15 cellular contexts compared by ENCODE assay signal in genomic region chr11:128810784-128811514, GRCh38. TPM values are rescaled to one million over a fixed set of nuclear protein-coding genes. Genes with fewer than 3 reads are reported as not detected.
"Had no signal": no experiment of that assay in that cellular context is flagged by ENCODE, and none has a peak within 500 bp of the region (broad histone marks: within the 10 kb centered on the region; RNA-seq: fewer than 3 reads in every experiment).

No MANE protein-coding gene starts in this region.

- DNase-seq: activated naive CD4-positive, alpha-beta T cell treated with anti-CD3 and anti-CD28 coated beads, Interleukin-2, amount 50 U/mL, for 16 hours; activated T-cell treated with anti-CD3 and anti-CD28 coated beads, Interleukin-2, amount 50 U/mL, for 48 hours; amygdala; hippocampal formation; kidney glomerular epithelial cell; retina; stimulated activated CD4-positive, alpha-beta T cell treated with anti-CD3 and anti-CD28 coated beads, Interleukin-15, amount 100 ng/mL, for 24 hours; stimulated activated CD4-positive, alpha-beta T cell treated with anti-CD3 and anti-CD28 coated beads, Interleukin-4, amount 100 ng/mL, for 24 hours; T1000; thyroid gland had no signal

- H3K36me3 Mint-ChIP-seq: brain, mesothelial cell of epicardium had no signal

- H3K27me3 Mint-ChIP-seq: dendritic cell treated with granulocyte-macrophage colony-stimulating factor and Interleukin-4, amounts not matched to agents 40 ng/mL and 50 ng/mL, for 4 days had no signal

- H3K27ac Mint-ChIP-seq: brain; dendritic cell treated with granulocyte-macrophage colony-stimulating factor and Interleukin-4, amounts not matched to agents 40 ng/mL and 50 ng/mL, for 4 days; mesothelial cell of epicardium had no signal

- H3K4me3 Mint-ChIP-seq: brain; dendritic cell treated with granulocyte-macrophage colony-stimulating factor and Interleukin-4, amounts not matched to agents 40 ng/mL and 50 ng/mL, for 4 days; mesothelial cell of epicardium had no signal

- H3K9me3 Mint-ChIP-seq: brain; dendritic cell treated with granulocyte-macrophage colony-stimulating factor and Interleukin-4, amounts not matched to agents 40 ng/mL and 50 ng/mL, for 4 days; mesothelial cell of epicardium had no signal

RNA-seq across cellular contexts. Expression of gene KCNJ1, which starts 56.1 kb away (rescaled TPM):
- total RNA-seq: glomerular endothelial cell, mesothelial cell of epicardium, skeletal muscle tissue had no signal
